ENCODE assay signal across 9 cellular contexts in the genomic region with DNA sequence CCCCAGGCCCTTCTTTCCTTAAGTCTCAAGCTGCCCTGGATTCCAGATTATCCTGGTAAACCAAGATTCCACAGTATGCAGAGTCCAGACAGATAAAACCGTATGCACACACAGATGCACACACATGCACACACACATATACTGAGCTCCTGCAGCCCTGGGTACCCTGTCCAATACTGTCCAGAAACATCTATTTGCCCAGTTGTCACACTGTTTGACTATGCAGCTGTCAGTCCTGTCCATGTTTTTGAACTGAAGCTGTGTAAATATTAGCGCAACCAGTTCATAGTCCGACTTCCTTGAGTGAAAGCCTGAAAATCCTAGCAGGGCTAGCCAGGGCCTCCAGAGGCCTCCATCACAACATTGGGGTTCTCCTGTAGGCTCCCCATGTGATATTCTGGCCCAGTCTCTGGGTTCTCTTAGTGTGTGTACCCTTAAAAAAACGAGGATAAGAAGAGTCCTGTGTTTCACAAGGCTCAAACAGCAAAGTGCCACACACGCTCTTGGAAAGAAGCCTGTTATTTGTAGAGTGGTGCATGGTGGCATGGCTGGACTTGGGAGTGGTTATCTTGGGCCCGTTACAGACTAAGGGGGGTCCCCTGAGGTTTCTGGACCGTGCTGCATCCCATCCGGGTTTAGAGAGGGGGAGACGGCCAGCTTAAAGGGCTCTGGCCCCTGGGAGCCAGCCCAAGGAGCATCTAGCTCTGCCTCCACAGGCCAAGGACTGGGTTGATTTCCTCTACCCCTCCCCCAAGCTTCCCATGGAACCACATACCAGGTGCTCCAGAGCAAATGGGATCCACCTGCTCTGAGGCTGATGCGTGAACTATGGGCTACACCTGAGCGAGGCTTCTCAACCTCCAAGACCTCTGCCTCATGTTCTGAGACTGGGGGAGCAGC.
A peak's percentile ranks its signal among the peaks of the same experiment; 100 is the strongest.
DNase-seq lines count a peak whose midpoint lies in the region; ATAC-seq, FAIRE-seq and TF ChIP-seq lines count a peak whose summit lies in the region.
"Had no signal": no experiment of that assay in that cellular context is flagged by ENCODE, and none has a peak within 500 bp of the region (broad histone marks: within the 10 kb centered on the region; RNA-seq: fewer than 3 reads in every experiment).

No MANE protein-coding gene starts in this region.

- peaks cover 85% of the 10 kb centered on the region for H3K4me1 Mint-ChIP-seq in activated T-cell treated with anti-CD3 and anti-CD28 coated beads, Interleukin-2, amount 50 U/mL, for 4 hours (ENCODE audit: low read depth)
- H3K4me1 Mint-ChIP-seq in brain = peaks cover 95% of the 10 kb centered on the region

- H3K36me3 Mint-ChIP-seq in activated T-cell treated with anti-CD3 and anti-CD28 coated beads, Interleukin-2, amount 50 U/mL, for 4 hours (ENCODE audit: insufficient read depth) = no peaks in the 10 kb centered on the region
- H3K36me3 Mint-ChIP-seq in brain = no peaks in the 10 kb centered on the region

- H3K4me3 Mint-ChIP-seq in activated T-cell treated with anti-CD3 and anti-CD28 coated beads, Interleukin-2, amount 50 U/mL, for 4 hours = peak overlapping the region; percentile 56
- peak overlapping the region in 4 of 5 experiments; percentile 85 to 96 (median 90) for H3K4me3 Mint-ChIP-seq in brain

- H3K4me3 ChIP-seq in mucosa of descending colon (no peak overlapping the region), upper lobe of right lung (no peak overlapping the region)

- peak overlapping the region; percentile 36 for H3K27ac ChIP-seq in upper lobe of right lung

- H3K27me3 ChIP-seq in upper lobe of right lung = no peaks in the 10 kb centered on the region

- H3K27me3 Mint-ChIP-seq in activated T-cell treated with anti-CD3 and anti-CD28 coated beads, Interleukin-2, amount 50 U/mL, for 4 hours (ENCODE audit: low read depth) = no peaks in the 10 kb centered on the region
- H3K27me3 Mint-ChIP-seq in brain = no peaks in the 10 kb centered on the region

- intact Hi-C loops in mucosa of descending colon (cut with DNase I, micrococcal nuclease) (no loop called here), upper lobe of right lung (cut with DNase I) (no loop called here)

- H3K4me1 ChIP-seq in mucosa of descending colon (ENCODE audit: low read depth) (peaks cover 40% of the 10 kb centered on the region), upper lobe of right lung (peaks cover 62% of the 10 kb centered on the region)

- no peak for FAIRE-seq in GM19239 (lab: Jason Lieb, UNC)
- FAIRE-seq: GM18507 had no signal

- no peak for TF ChIP-seq CTCF in brain (conservative IDR thresholded peaks at IDR 0.05)
- no peak for TF ChIP-seq CTCF in mucosa of descending colon (IDR thresholded peaks at IDR 0.05)
- TF ChIP-seq CTCF in upper lobe of right lung (IDR thresholded peaks at IDR 0.05) = no peak

- no peak for DNase-seq in activated T-cell treated with anti-CD3 and anti-CD28 coated beads, Interleukin-2, amount 50 U/mL, for 4 hours
- DNase-seq in activated T-cell treated with anti-CD3 and anti-CD28 coated beads for 4 hours (no peak), mucosa of descending colon (peak in 2 of 3 donors; percentile 5 to 61), upper lobe of right lung (no peak), KG1 (lab: John Stamatoyannopoulos, UW) (no peak), glomerular visceral epithelial cell (ENCODE audit: extremely low spot score) (no peak), GM19239 (ENCODE audit: insufficient read length, low spot score) (no peak)

- no peaks in the 10 kb centered on the region for H3K9me3 Mint-ChIP-seq in activated T-cell treated with anti-CD3 and anti-CD28 coated beads, Interleukin-2, amount 50 U/mL, for 4 hours
- peaks cover 0 to 6% (median 0%) of the 10 kb centered on the region in 5 experiments for H3K9me3 Mint-ChIP-seq in brain

- H3K9me3 ChIP-seq in mucosa of descending colon (no peaks in the 10 kb centered on the region), upper lobe of right lung (no peaks in the 10 kb centered on the region)

- ATAC-seq in activated T-cell treated with anti-CD3 and anti-CD28 coated beads, Interleukin-2, amount 50 U/mL, for 4 hours = no peak
- ATAC-seq in mucosa of descending colon (peak; percentile 47), upper lobe of right lung (no peak)

- no peaks in the 10 kb centered on the region for H3K36me3 ChIP-seq in mucosa of descending colon (ENCODE audit: low read depth)
- no peaks in the 10 kb centered on the region for H3K36me3 ChIP-seq in upper lobe of right lung

- peak overlapping the region in 3 of 5 experiments; percentile 84 to 94 (median 87) for H3K27ac Mint-ChIP-seq in brain

Comparison
In these comparisons a context has a peak if more than half of its experiments do, and no peak if none do; other contexts are left out.
1. DNase-seq: peak in mucosa of descending colon (2 of 3); none in activated T-cell treated with anti-CD3 and anti-CD28 coated beads, Interleukin-2, amount 50 U/mL, for 4 hours (single experiment), activated T-cell treated with anti-CD3 and anti-CD28 coated beads for 4 hours (single experiment), upper lobe of right lung (single experiment), KG1 (single experiment), glomerular visceral epithelial cell (single experiment) and GM19239 (single experiment).